19 cellular contexts compared by ENCODE assay signal in the genomic region with DNA sequence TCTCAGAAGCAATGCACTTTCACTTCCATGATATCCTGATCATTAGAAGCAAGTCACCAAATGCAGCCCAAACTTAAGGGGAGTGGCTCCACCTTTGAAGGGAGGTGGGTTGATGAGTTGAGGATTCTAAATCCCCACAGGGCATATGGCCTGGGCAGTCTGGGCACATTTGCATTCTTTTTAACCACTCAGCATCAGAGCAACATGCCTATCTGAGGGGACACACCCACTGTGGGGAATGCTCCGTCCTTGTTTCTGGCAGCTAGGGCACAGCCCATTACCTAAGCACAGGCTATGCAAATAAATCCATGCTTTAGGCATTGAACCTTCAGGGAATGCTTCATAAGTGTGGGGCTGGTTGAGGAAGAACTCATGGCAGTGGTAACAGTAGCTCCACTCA.
"Had no signal": no experiment of that assay in that cellular context is flagged by ENCODE, and none has a peak within 500 bp of the region (broad histone marks: within the 10 kb centered on the region; RNA-seq: fewer than 3 reads in every experiment).

No MANE protein-coding gene starts in this region.

- H3K27me3 Mint-ChIP-seq: activated T-cell treated with anti-CD3 and anti-CD28 coated beads, Interleukin-2, amount 50 U/mL, for 24 hours; dendritic cell treated with granulocyte-macrophage colony-stimulating factor and Interleukin-4, amounts not matched to agents 40 ng/mL and 50 ng/mL, for 4 days; effector memory CD8-positive, alpha-beta T cell had no signal

- H3K9me3 ChIP-seq: mucosa of descending colon, thyroid gland, vagina had no signal

- ATAC-seq: activated CD4-positive, CD25-positive, alpha-beta regulatory T cell treated with anti-CD3 and anti-CD28 coated beads, Interleukin-2, amount 50 U/mL, for 24 hours; activated CD8-positive, alpha-beta memory T cell treated with anti-CD3 and anti-CD28 coated beads, Interleukin-2, amount 10 ng/mL, durations not matched to agents 7 days and 5 days; activated naive CD4-positive, alpha-beta T cell treated with anti-CD3 and anti-CD28 coated beads, Interleukin-2, amount 50 U/mL, for 72 hours; effector memory CD8-positive, alpha-beta T cell; mucosa of descending colon; stimulated activated effector memory CD8-positive, alpha-beta T cell treated with anti-CD3 and anti-CD28 coated beads, Interleukin-12 subunit alpha, Interleukin-12 subunit beta, amount 100 ng/mL, for 72 hours had no signal

- H3K4me1 Mint-ChIP-seq: activated CD8-positive, alpha-beta memory T cell treated with anti-CD3 and anti-CD28 coated beads, Interleukin-2, amount 10 ng/mL, durations not matched to agents 7 days and 5 days; stimulated activated effector memory CD8-positive, alpha-beta T cell treated with anti-CD3 and anti-CD28 coated beads, Interleukin-12 subunit alpha, Interleukin-12 subunit beta, amount 100 ng/mL, for 72 hours had no signal

- H3K4me3 ChIP-seq: lung, mucosa of descending colon, skin epidermis, thyroid gland, vagina had no signal

- H3K9me3 Mint-ChIP-seq: activated T-cell treated with anti-CD3 and anti-CD28 coated beads, Interleukin-2, amount 50 U/mL, for 24 hours; brain; dendritic cell treated with granulocyte-macrophage colony-stimulating factor and Interleukin-4, amounts not matched to agents 40 ng/mL and 50 ng/mL, for 4 days; effector memory CD8-positive, alpha-beta T cell; stimulated activated effector memory CD8-positive, alpha-beta T cell treated with anti-CD3 and anti-CD28 coated beads, Interleukin-12 subunit alpha, Interleukin-12 subunit beta, amount 100 ng/mL, for 72 hours had no signal

- H3K36me3 ChIP-seq: thyroid gland, vagina had no signal

- H3K4me3 Mint-ChIP-seq: activated CD8-positive, alpha-beta memory T cell treated with anti-CD3 and anti-CD28 coated beads, Interleukin-2, amount 10 ng/mL, durations not matched to agents 7 days and 5 days; activated T-cell treated with anti-CD3 and anti-CD28 coated beads, Interleukin-2, amount 50 U/mL, for 24 hours; brain; dendritic cell treated with granulocyte-macrophage colony-stimulating factor and Interleukin-4, amounts not matched to agents 40 ng/mL and 50 ng/mL, for 4 days; effector memory CD8-positive, alpha-beta T cell; nephron progenitor cell; stimulated activated effector memory CD8-positive, alpha-beta T cell treated with anti-CD3 and anti-CD28 coated beads, Interleukin-12 subunit alpha, Interleukin-12 subunit beta, amount 100 ng/mL, for 72 hours had no signal

- H3K27ac Mint-ChIP-seq: activated CD8-positive, alpha-beta memory T cell treated with anti-CD3 and anti-CD28 coated beads, Interleukin-2, amount 10 ng/mL, durations not matched to agents 7 days and 5 days; activated naive CD4-positive, alpha-beta T cell treated with anti-CD3 and anti-CD28 coated beads, Interleukin-2, amount 50 U/mL, for 72 hours; activated T-cell treated with anti-CD3 and anti-CD28 coated beads, Interleukin-2, amount 50 U/mL, for 24 hours; dendritic cell treated with granulocyte-macrophage colony-stimulating factor and Interleukin-4, amounts not matched to agents 40 ng/mL and 50 ng/mL, for 4 days; effector memory CD8-positive, alpha-beta T cell; nephron progenitor cell; stimulated activated effector memory CD8-positive, alpha-beta T cell treated with anti-CD3 and anti-CD28 coated beads, Interleukin-12 subunit alpha, Interleukin-12 subunit beta, amount 100 ng/mL, for 72 hours had no signal

- H3K36me3 Mint-ChIP-seq: activated CD8-positive, alpha-beta memory T cell treated with anti-CD3 and anti-CD28 coated beads, Interleukin-2, amount 10 ng/mL, durations not matched to agents 7 days and 5 days; activated naive CD4-positive, alpha-beta T cell treated with anti-CD3 and anti-CD28 coated beads, Interleukin-2, amount 50 U/mL, for 72 hours; brain; stimulated activated effector memory CD8-positive, alpha-beta T cell treated with anti-CD3 and anti-CD28 coated beads, Interleukin-12 subunit alpha, Interleukin-12 subunit beta, amount 100 ng/mL, for 72 hours had no signal

- DNase-seq: activated CD4-positive, alpha-beta T cell treated with anti-CD3 and anti-CD28 coated beads, Interleukin-2, amount 50 U/mL, for 4 hours; activated CD8-positive, alpha-beta memory T cell treated with anti-CD3 and anti-CD28 coated beads, Interleukin-2, amount 10 ng/mL, durations not matched to agents 7 days and 5 days; activated effector memory CD4-positive, alpha-beta T cell treated with Interleukin-2 at 50 U/mL for 16 hours; activated T-cell treated with anti-CD3 and anti-CD28 coated beads, Interleukin-2, amount 50 U/mL, for 24 hours; amniotic stem cell; cerebellar nuclear complex; effector memory CD8-positive, alpha-beta T cell; hippocampal formation; mucosa of descending colon; nephron progenitor cell; thyroid gland had no signal

- H3K27ac ChIP-seq: skin epidermis, thyroid gland, vagina had no signal

- H3K27me3 ChIP-seq: thyroid gland, vagina had no signal

- H3K4me1 ChIP-seq: thyroid gland, vagina had no signal
